In genomic region chr9:123358181-123358894, GRCh38 we compare ENCODE assay signal across 15 cellular contexts. TPM values are rescaled to one million over a fixed set of nuclear protein-coding genes. Genes with fewer than 3 reads are reported as not detected.
A peak's percentile ranks its signal among the peaks of the same experiment; 100 is the strongest.
DNase-seq lines count a peak whose midpoint lies in the region; FAIRE-seq and TF ChIP-seq lines count a peak whose summit lies in the region.
"Had no signal": no experiment of that assay in that cellular context is flagged by ENCODE, and none has a peak within 500 bp of the region (broad histone marks: within the 10 kb centered on the region; RNA-seq: fewer than 3 reads in every experiment).

No MANE protein-coding gene starts in this region.

- H3K9ac ChIP-seq in NT2/D1 (ENCODE audit: insufficient read length, low read depth) (peak overlapping the region; percentile 70), iPS-15b (ENCODE audit: low read depth, low read length) (no peak overlapping the region)

- DNase-seq in G401 (ENCODE audit: low spot score) = peak; percentile 30
- no peak for DNase-seq in NT2/D1 (ENCODE audit: low read depth, low spot score)
- DNase-seq in pons (ENCODE audit: low spot score) = peak; percentile 75
- DNase-seq in GM12892 (ENCODE audit: insufficient read length) = no peak
- no peak for DNase-seq in activated effector memory CD4-positive, alpha-beta T cell treated with anti-CD3 and anti-CD28 coated beads, Interleukin-2, amount 50 U/mL, for 16 hours
- DNase-seq in GOT3 (lab: John Stamatoyannopoulos, UW) = no peak
- DNase-seq: activated B cell treated with CpG ODN at 0.5 μM for 24 hours; activated naive CD4-positive, alpha-beta T cell treated with Interleukin-2 at 50 U/mL for 16 hours; gastrocnemius medialis; NCI-H1092 treated with DMSO at 0.1 percent for 48 hours; NCI-H226; PC-3 had no signal

- H3K9me3 ChIP-seq in NT2/D1 (ENCODE audit: insufficient read depth, low read length) = no peaks in the 10 kb centered on the region
- no peaks in the 10 kb centered on the region for H3K9me3 ChIP-seq in iPS-15b (ENCODE audit: control insufficient read depth, insufficient read depth, low read length)
- H3K9me3 ChIP-seq: gastrocnemius medialis had no signal

- FAIRE-seq in GM12892 (lab: Jason Lieb, UNC) = no peak
- FAIRE-seq: endometrium had no signal

- in situ Hi-C loops in G401 (cut with HindIII; ENCODE audit: low sequenced_read_pairs) = no loop called here

- peaks cover 38% of the 10 kb centered on the region for H3K4me1 ChIP-seq in NT2/D1 (ENCODE audit: insufficient read depth, insufficient read length)
- peaks cover 48% of the 10 kb centered on the region for H3K4me1 ChIP-seq in iPS-15b (ENCODE audit: control insufficient read depth, insufficient read depth, low read length)

- H3K27me3 ChIP-seq in NT2/D1 (ENCODE audit: insufficient read depth, insufficient read length) = peaks cover 5% of the 10 kb centered on the region
- H3K27me3 ChIP-seq in iPS-15b (ENCODE audit: control insufficient read depth, insufficient read depth, low read length) = no peaks in the 10 kb centered on the region

- H3K4me3 ChIP-seq in NT2/D1 (ENCODE audit: insufficient read length, low read depth) (no peak overlapping the region), iPS-15b (ENCODE audit: low read depth, low read length) (peak overlapping the region; percentile 43)
- H3K4me3 ChIP-seq: gastrocnemius medialis had no signal

- no peak for TF ChIP-seq POLR2A in GM12892 (IDR thresholded peaks at IDR 0.05; ENCODE audit: low read depth, low read length)

- H3K36me3 ChIP-seq in NT2/D1 (ENCODE audit: insufficient read depth, insufficient read length, low read length) (peaks cover 6% of the 10 kb centered on the region), iPS-15b (ENCODE audit: control insufficient read depth, insufficient read depth, low read length) (no peaks in the 10 kb centered on the region)
- H3K36me3 ChIP-seq: gastrocnemius medialis had no signal

RNA-seq across cellular contexts. Expression of gene CRB2, which starts 2.3 kb away (rescaled TPM):
- total RNA-seq in G401 (2014; rRNA removed; shearing (Covaris generic)) = 18.2 and 18.7 TPM in 2 replicates
- polyA plus RNA-seq in GM12892 (2012; ENCODE audit: missing spikeins) = 0.42 TPM
- total RNA-seq: CD4-positive, CD25-positive, alpha-beta regulatory T cell; gastrocnemius medialis; PC-3 had no signal

Comparison
In these comparisons a context has a peak if more than half of its experiments do, and no peak if none do; other contexts are left out.
1. DNase-seq: peak in G401 (single experiment) and pons (single experiment); none in NT2/D1 (single experiment), GM12892 (single experiment), activated effector memory CD4-positive, alpha-beta T cell treated with anti-CD3 and anti-CD28 coated beads, Interleukin-2, amount 50 U/mL, for 16 hours (single experiment) and GOT3 (single experiment).